In genomic region chr18:45448871-45449270, GRCh38 we compare ENCODE assay signal across 22 cellular contexts.
DNase-seq lines count a peak whose midpoint lies in the region; ATAC-seq and TF ChIP-seq lines count a peak whose summit lies in the region.
"Had no signal": no experiment of that assay in that cellular context is flagged by ENCODE, and none has a peak within 500 bp of the region (broad histone marks: within the 10 kb centered on the region; RNA-seq: fewer than 3 reads in every experiment).

No MANE protein-coding gene starts in this region.

- no peaks in the 10 kb centered on the region for H3K27me3 Mint-ChIP-seq in endodermal cell (ENCODE audit: insufficient read depth)
- H3K27me3 Mint-ChIP-seq in activated T-cell treated with anti-CD3 and anti-CD28 coated beads, Interleukin-2, amount 50 U/mL, for 72 hours (ENCODE audit: low read depth), result peaks cover 6% of the 10 kb centered on the region

- H3K4me1 Mint-ChIP-seq in endodermal cell, result peaks cover 5% of the 10 kb centered on the region
- no peaks in the 10 kb centered on the region for H3K4me1 Mint-ChIP-seq in activated T-cell treated with anti-CD3 and anti-CD28 coated beads, Interleukin-2, amount 50 U/mL, for 72 hours (ENCODE audit: low read depth)
- H3K4me1 Mint-ChIP-seq: activated naive CD4-positive, alpha-beta T cell treated with anti-CD3 and anti-CD28 coated beads, Interleukin-2, amount 10 ng/mL, durations not matched to agents 7 days and 5 days had no signal

- no peak overlapping the region for H3K4me2 ChIP-seq in mammary epithelial cell (ENCODE audit: insufficient read depth, low read depth, low read length)
- H3K4me2 ChIP-seq: A549 had no signal

- no peak for ATAC-seq in upper lobe of right lung
- no peak for ATAC-seq in activated T-cell treated with anti-CD3 and anti-CD28 coated beads, Interleukin-2, amount 50 U/mL, for 72 hours (replicated peaks in 1 of 2)
- ATAC-seq: A549, esophagus mucosa, left lobe of liver had no signal

- no peaks in the 10 kb centered on the region for H3K4me1 ChIP-seq in breast epithelium
- H3K4me1 ChIP-seq in mammary epithelial cell (ENCODE audit: insufficient read depth, low read length), result no peaks in the 10 kb centered on the region
- H3K4me1 ChIP-seq in endodermal cell (ENCODE audit: control insufficient read depth, insufficient read depth, low read length), result peaks cover 3% of the 10 kb centered on the region
- no peaks in the 10 kb centered on the region for H3K4me1 ChIP-seq in prostate gland (replicated peaks)
- H3K4me1 ChIP-seq in upper lobe of right lung, result peaks cover 15% of the 10 kb centered on the region
- no peaks in the 10 kb centered on the region for H3K4me1 ChIP-seq in HAP-1
- H3K4me1 ChIP-seq: A549, BE2C, thyroid gland had no signal

- dilution Hi-C loops in mammary epithelial cell (cut with HindIII; ENCODE audit: low sequenced_read_pairs), result no loop called here

- WGBS in mammary epithelial cell (ENCODE audit: low coverage, missing lambda C conversion rate), result 83% methylated on average over 2 of the region's 2 CpGs
- 89 to 94% methylated on average over 2 of the region's 2 CpGs for WGBS in endodermal cell (ENCODE audit: insufficient coverage in 1 of 2, insufficient read length in 1 of 2), 2 experiments
- 97% methylated on average over 2 of the region's 2 CpGs for WGBS in prostate gland

- BruUV-seq in mammary epithelial cell (replicated peaks; lab: Mats Ljungman, UMichigan), result no TSS peak

- no peaks in the 10 kb centered on the region for H3K79me2 ChIP-seq in mammary epithelial cell (ENCODE audit: insufficient read depth, low read length)

- DNase-seq in breast epithelium (ENCODE audit: low spot score in 2 of 2) (no peak), mammary epithelial cell (no peak), endodermal cell (no peak), prostate gland (ENCODE audit: low spot score) (no peak), upper lobe of right lung (no peak), HAP-1 (ENCODE audit: low spot score in 2 of 2) (no peak), H7 (no peak)
- no peak for DNase-seq in activated T-cell treated with anti-CD3 and anti-CD28 coated beads, Interleukin-2, amount 50 U/mL, for 72 hours
- DNase-seq: activated CD8-positive, alpha-beta memory T cell treated with anti-CD3 and anti-CD28 coated beads for 24 hours; activated naive CD4-positive, alpha-beta T cell treated with anti-CD3 and anti-CD28 coated beads, Interleukin-2, amount 10 ng/mL, durations not matched to agents 7 days and 5 days; activated T-cell treated with anti-CD3 and anti-CD28 coated beads, Interleukin-2, amount 50 U/mL, for 48 hours; aorta; BE2C; cerebellar nuclear complex; DND-41; effector CD8-positive, alpha-beta T cell; NCI-H526 treated with DMSO at 0.1 percent for 48 hours; thyroid gland had no signal

- no peak overlapping the region for H2AFZ ChIP-seq in mammary epithelial cell (ENCODE audit: low read depth, low read length)

- no peak overlapping the region for H3K4me3 Mint-ChIP-seq in endodermal cell
- no peak overlapping the region for H3K4me3 Mint-ChIP-seq in activated T-cell treated with anti-CD3 and anti-CD28 coated beads, Interleukin-2, amount 50 U/mL, for 72 hours
- H3K4me3 Mint-ChIP-seq: activated naive CD4-positive, alpha-beta T cell treated with anti-CD3 and anti-CD28 coated beads, Interleukin-2, amount 10 ng/mL, durations not matched to agents 7 days and 5 days had no signal

- H3K27me3 ChIP-seq in breast epithelium (no peaks in the 10 kb centered on the region), mammary epithelial cell (ENCODE audit: insufficient read depth, low read length) (no peaks in the 10 kb centered on the region), endodermal cell (ENCODE audit: control insufficient read depth, insufficient read depth, low read length, poor library complexity, severe bottlenecking) (no peaks in the 10 kb centered on the region), prostate gland (replicated peaks; ENCODE audit: insufficient read depth) (no peaks in the 10 kb centered on the region), upper lobe of right lung (no peaks in the 10 kb centered on the region), HAP-1 (ENCODE audit: low read depth) (peaks cover 4% of the 10 kb centered on the region; the same call in 1 of the 2 replicates), H7 (ENCODE audit: control insufficient read depth, insufficient read depth, low read length) (no peaks in the 10 kb centered on the region)
- H3K27me3 ChIP-seq: BE2C, gastroesophageal sphincter, thyroid gland had no signal

- H3K27ac ChIP-seq in breast epithelium (peak overlapping the region; percentile 63 to 83), mammary epithelial cell (ENCODE audit: insufficient read depth, low read depth, low read length) (no peak overlapping the region), endodermal cell (ENCODE audit: low read depth, low read length) (no peak overlapping the region), prostate gland (peak overlapping the region; percentile 41 to 55), upper lobe of right lung (peak overlapping the region; percentile 84)
- H3K27ac ChIP-seq: A549, thyroid gland had no signal

- no peaks in the 10 kb centered on the region for H3K9me3 ChIP-seq in breast epithelium
- no peaks in the 10 kb centered on the region for H3K9me3 ChIP-seq in mammary epithelial cell (replicated peaks; ENCODE audit: insufficient read depth, low read length)
- no peaks in the 10 kb centered on the region for H3K9me3 ChIP-seq in endodermal cell (ENCODE audit: control insufficient read depth, low read length)
- no peaks in the 10 kb centered on the region for H3K9me3 ChIP-seq in prostate gland
- H3K9me3 ChIP-seq in upper lobe of right lung, result no peaks in the 10 kb centered on the region
- H3K9me3 ChIP-seq in HAP-1, result no peaks in the 10 kb centered on the region
- H3K9me3 ChIP-seq: A549, BE2C, gastroesophageal sphincter, thyroid gland had no signal

- in situ Hi-C loops in mammary epithelial cell (cut with MboI; ENCODE audit: low sequenced_read_pairs in 2 of 2) (loop anchor here in 1 of 2 donors (10.0 kb wide), 1 partner anchor 174 kb away; no protein-coding TSS in a partner anchor), HAP-1 (cut with MboI; ENCODE audit: low sequenced_read_pairs) (loop anchor here (25.0 kb wide), 1 partner anchor 88 kb away; no protein-coding TSS in a partner anchor)

- H3K36me3 Mint-ChIP-seq in endodermal cell (ENCODE audit: low read depth), result no peaks in the 10 kb centered on the region
- no peaks in the 10 kb centered on the region for H3K36me3 Mint-ChIP-seq in activated T-cell treated with anti-CD3 and anti-CD28 coated beads, Interleukin-2, amount 50 U/mL, for 72 hours (ENCODE audit: insufficient read depth in 2 of 2)
- H3K36me3 Mint-ChIP-seq: activated naive CD4-positive, alpha-beta T cell treated with anti-CD3 and anti-CD28 coated beads, Interleukin-2, amount 10 ng/mL, durations not matched to agents 7 days and 5 days had no signal

- H3K4me3 ChIP-seq in breast epithelium (no peak overlapping the region), mammary epithelial cell (replicated peaks in 1 of 3; ENCODE audit: insufficient read depth in 1 of 3, low read depth in 2 of 3, low read length in 3 of 3) (no peak overlapping the region), endodermal cell (ENCODE audit: low read length) (no peak overlapping the region), prostate gland (no peak overlapping the region), upper lobe of right lung (no peak overlapping the region), HAP-1 (no peak overlapping the region), H7 (ENCODE audit: insufficient read depth, low read depth, low read length) (no peak overlapping the region)
- H3K4me3 ChIP-seq: A549, gastroesophageal sphincter, thyroid gland had no signal

- TF ChIP-seq POLR2A in breast epithelium (IDR thresholded peaks at IDR 0.05) (no peak), prostate gland (IDR thresholded peaks at IDR 0.05) (no peak)

- no peak overlapping the region for H3K27ac Mint-ChIP-seq in endodermal cell
- H3K27ac Mint-ChIP-seq in activated T-cell treated with anti-CD3 and anti-CD28 coated beads, Interleukin-2, amount 50 U/mL, for 72 hours, result no peak overlapping the region
- H3K27ac Mint-ChIP-seq: activated naive CD4-positive, alpha-beta T cell treated with anti-CD3 and anti-CD28 coated beads, Interleukin-2, amount 10 ng/mL, durations not matched to agents 7 days and 5 days had no signal

- TF ChIP-seq CTCF in breast epithelium (IDR thresholded peaks at IDR 0.05), result no peak
- no peak for TF ChIP-seq CTCF in mammary epithelial cell (conservative IDR thresholded peaks at IDR 0.05 in 1 of 2, IDR thresholded peaks at IDR 0.05 in 1 of 2; ENCODE audit: extremely low read depth in 1 of 2, insufficient read depth in 1 of 2, low read depth in 1 of 2, low read length in 2 of 2)
- TF ChIP-seq CTCF in endodermal cell (conservative IDR thresholded peaks at IDR 0.05), result peak; percentile 24
- no peak for TF ChIP-seq CTCF in prostate gland (IDR thresholded peaks at IDR 0.05)
- TF ChIP-seq CTCF in upper lobe of right lung (IDR thresholded peaks at IDR 0.05), result no peak

- H4K20me1 ChIP-seq in mammary epithelial cell (ENCODE audit: insufficient read depth, low read length), result no peaks in the 10 kb centered on the region

- H3K9ac ChIP-seq in mammary epithelial cell (ENCODE audit: insufficient read depth, low read length), result no peak overlapping the region
- no peak overlapping the region for H3K9ac ChIP-seq in endodermal cell (ENCODE audit: extremely low read depth, low read length, poor library complexity, severe bottlenecking)

- H3K9me3 Mint-ChIP-seq in endodermal cell, result no peaks in the 10 kb centered on the region
- H3K9me3 Mint-ChIP-seq in activated T-cell treated with anti-CD3 and anti-CD28 coated beads, Interleukin-2, amount 50 U/mL, for 72 hours, result no peaks in the 10 kb centered on the region
- H3K9me3 Mint-ChIP-seq: activated naive CD4-positive, alpha-beta T cell treated with anti-CD3 and anti-CD28 coated beads, Interleukin-2, amount 10 ng/mL, durations not matched to agents 7 days and 5 days had no signal

- intact Hi-C loops in breast epithelium (cut with DNase I; ENCODE audit: low total_unique reads), result no loop called here
- intact Hi-C loops in mammary epithelial cell (cut with micrococcal nuclease), result no loop called here
- intact Hi-C loops in prostate gland (cut with DNase I), result loop anchor here (10.0 kb wide), 1 partner anchor 774 kb away; no protein-coding TSS in a partner anchor
- intact Hi-C loops in upper lobe of right lung (cut with DNase I), result no loop called here

- no peaks in the 10 kb centered on the region for H3K36me3 ChIP-seq in breast epithelium
- H3K36me3 ChIP-seq in mammary epithelial cell (ENCODE audit: insufficient read depth, low read length), result no peaks in the 10 kb centered on the region
- H3K36me3 ChIP-seq in endodermal cell (ENCODE audit: control insufficient read depth, insufficient read depth, low read length), result no peaks in the 10 kb centered on the region
- H3K36me3 ChIP-seq in prostate gland, result no peaks in the 10 kb centered on the region
- no peaks in the 10 kb centered on the region for H3K36me3 ChIP-seq in upper lobe of right lung
- no peaks in the 10 kb centered on the region for H3K36me3 ChIP-seq in HAP-1 (replicated peaks)
- no peaks in the 10 kb centered on the region for H3K36me3 ChIP-seq in H7 (replicated peaks; ENCODE audit: control insufficient read depth, insufficient read depth, low read length)
- H3K36me3 ChIP-seq: BE2C, gastroesophageal sphincter, thyroid gland had no signal

- CTCF ChIA-PET in mammary epithelial cell (lab: Charles Lee; ENCODE audit: low non-redundant PET), result no interaction called here

Comparison
In these comparisons a context has a peak if more than half of its experiments do, and no peak if none do; other contexts are left out.
1. H3K27ac ChIP-seq: peak in breast epithelium (2 of 2), prostate gland (2 of 2) and upper lobe of right lung (single experiment); none in mammary epithelial cell (single experiment) and endodermal cell (single experiment).